1 cellular context compared by ENCODE assay signal in genomic region chr7:151461096-151461941, GRCh38.
TF ChIP-seq lines count a peak whose summit lies in the region.

No MANE protein-coding gene starts in this region.

TF ChIP-seq in WTC11, 78 proteins besides CTCF, POLR2A, EP300 and RAD21 (continued from another document):
- TF ChIP-seq FOXP1 (CRISPR knock-in tag; IDR thresholded peaks at IDR 0.05; ENCODE audit: borderline replicate concordance), result no peak
- TF ChIP-seq GTF2I (CRISPR knock-in tag; conservative IDR thresholded peaks at IDR 0.05), result no peak
- no peak for TF ChIP-seq HMGXB4 (CRISPR knock-in tag; IDR thresholded peaks at IDR 0.05)
- TF ChIP-seq NR3C1 (CRISPR knock-in tag; conservative IDR thresholded peaks at IDR 0.05; ENCODE audit: low read depth), result no peak
- no peak for TF ChIP-seq ZNF281 (CRISPR knock-in tag; IDR thresholded peaks at IDR 0.05)
- TF ChIP-seq IRF2 (CRISPR knock-in tag; IDR thresholded peaks at IDR 0.05; ENCODE audit: borderline replicate concordance, low read depth), result no peak
